Comparison of ENCODE assay signal across 26 cellular contexts in the genomic region with DNA sequence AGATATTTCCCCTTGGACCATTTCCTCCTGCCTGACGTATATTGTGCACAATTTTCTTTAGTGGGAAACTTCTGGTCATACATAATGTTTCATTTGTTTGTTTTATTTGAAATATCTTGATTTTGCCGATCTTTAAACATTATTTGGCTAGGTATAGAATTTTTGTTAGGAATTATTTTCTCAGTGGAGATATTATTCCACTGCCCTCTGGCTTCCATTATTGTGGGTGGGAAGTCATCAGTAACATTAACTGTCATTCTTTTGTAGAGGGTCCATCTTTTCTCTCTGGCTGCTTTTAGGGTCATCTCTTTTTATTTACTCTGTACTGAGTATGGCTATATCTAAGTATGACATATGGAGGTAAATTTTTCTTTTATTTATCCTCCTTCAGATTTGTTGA.
DNase-seq lines count a peak whose midpoint lies in the region; ATAC-seq, FAIRE-seq and TF ChIP-seq lines count a peak whose summit lies in the region.
"Had no signal": no experiment of that assay in that cellular context is flagged by ENCODE, and none has a peak within 500 bp of the region (broad histone marks: within the 10 kb centered on the region; RNA-seq: fewer than 3 reads in every experiment).

No MANE protein-coding gene starts in this region.

- H3K36me3 ChIP-seq in HepG2 (replicated peaks in 1 of 2; ENCODE audit: control insufficient read depth in 1 of 2, insufficient read depth in 2 of 2, low read length in 2 of 2) (no peaks in the 10 kb centered on the region), right lobe of liver (no peaks in the 10 kb centered on the region), Karpas-422 (ENCODE audit: insufficient read depth, low read length) (no peaks in the 10 kb centered on the region)
- H3K36me3 ChIP-seq: BE2C had no signal

- intact Hi-C loops in HepG2 (cut with micrococcal nuclease; ENCODE audit: unreplicated experiment): no loop called here
- intact Hi-C loops in right lobe of liver (cut with DNase I): no loop called here
- intact Hi-C loops in activated T-helper 1 cell treated with anti-CD3 and anti-CD28 coated beads, Interleukin-12 subunit alpha, Interleukin-12 subunit beta, Interleukin-2, Interleukin-4 antibody, amounts not matched to agents 30 ng/mL and 10 ng/mL and 1 ng/mL, durations not matched to agents 14 hours and 24 hours and 36 hours (cut with micrococcal nuclease): no loop called here

- peaks cover 21% of the 10 kb centered on the region for H3K4me1 ChIP-seq in HepG2 (ENCODE audit: insufficient read depth, low read length)
- peaks cover 0 to 10% (median 0%) of the 10 kb centered on the region in 4 donors for H3K4me1 ChIP-seq in right lobe of liver
- H3K4me1 ChIP-seq in Karpas-422 (ENCODE audit: low read length): peaks cover 71% of the 10 kb centered on the region
- H3K4me1 ChIP-seq: BE2C had no signal

- H3K27ac ChIP-seq in HepG2 (ENCODE audit: extremely low read length, insufficient read depth, low read length) (no peak overlapping the region), right lobe of liver (no peak overlapping the region), Karpas-422 (ENCODE audit: low read length) (no peak overlapping the region)
- H3K27ac ChIP-seq: 22Rv1; BLaER1 treated with 17β-estradiol and CSF1 and Interleukin-3, amounts not matched to agents 10 nM and 100 nM; GM23248 had no signal

- H3K9me2 ChIP-seq in Karpas-422 (replicated peaks; ENCODE audit: insufficient read depth, low read length): no peaks in the 10 kb centered on the region

- no peak for ATAC-seq in HepG2
- ATAC-seq in right lobe of liver: no peak
- ATAC-seq in GM18868 (IDR thresholded peaks at IDR 0.05; ENCODE audit: unreplicated experiment): no peak

- 12% methylated on average over 2 of the region's 2 CpGs for WGBS in HepG2 (ENCODE audit: low lambda C conversion rate)
- WGBS in right lobe of liver (ENCODE audit: insufficient coverage, low coverage, low lambda C conversion rate, missing lambda C conversion rate): 36% methylated on average over 2 of the region's 2 CpGs

- H3K27ac Mint-ChIP-seq in activated T-helper 1 cell treated with anti-CD3 and anti-CD28 coated beads, Interleukin-12 subunit alpha, Interleukin-12 subunit beta, Interleukin-2, Interleukin-4 antibody, amounts not matched to agents 30 ng/mL and 10 ng/mL and 1 ng/mL, durations not matched to agents 14 hours and 24 hours and 36 hours: peak overlapping the region; percentile 8
- H3K27ac Mint-ChIP-seq: CD14-positive monocyte; CD4-positive, alpha-beta T cell; CD8-positive, alpha-beta memory T cell had no signal

- no peak for DNase-seq in HepG2 (ENCODE audit: low spot score)
- no peak for DNase-seq in right lobe of liver
- DNase-seq in Karpas-422: peak; percentile 17
- no peak for DNase-seq in activated T-helper 1 cell treated with anti-CD3 and anti-CD28 coated beads, Interleukin-12 subunit alpha, Interleukin-12 subunit beta, Interleukin-2, Interleukin-4 antibody, amounts not matched to agents 30 ng/mL and 10 ng/mL and 1 ng/mL, durations not matched to agents 14 hours and 24 hours and 36 hours (ENCODE audit: low spot score)
- no peak for DNase-seq in GF-D8 (lab: John Stamatoyannopoulos, UW)
- DNase-seq: ACHN; AML-193; BE2C; CD4-positive, alpha-beta T cell; CD8-positive, alpha-beta memory T cell; DMS 273 treated with DMSO at 0.1 percent for 48 hours; DMS79; EL; GDM1; GM23248; H7; HCEC 1CT had no signal

- TF ChIP-seq EP300 in HepG2 (IDR thresholded peaks at IDR 0.05; ENCODE audit: low read depth in 2 of 2, low read length in 2 of 2) (no peak), HepG2 (CRISPR knock-in tag; IDR thresholded peaks at IDR 0.05; ENCODE audit: borderline replicate concordance) (no peak)

- CTCF ChIA-PET in HepG2 (lab: Yijun Ruan, JAX; ENCODE audit: low intra/inter-chr PET ratio, low total read pairs): no interaction called here

- no peak overlapping the region for H3K4me3 ChIP-seq in HepG2 (replicated peaks in 1 of 3; ENCODE audit: insufficient read depth in 1 of 3, low read depth in 2 of 3, low read length in 3 of 3)
- H3K4me3 ChIP-seq in right lobe of liver: no peak overlapping the region
- H3K4me3 ChIP-seq in Karpas-422 (ENCODE audit: low read length): no peak overlapping the region
- H3K4me3 ChIP-seq: BLaER1 treated with 17β-estradiol and CSF1 and Interleukin-3, amounts not matched to agents 10 nM and 100 nM; GM23248 had no signal

- no peaks in the 10 kb centered on the region for H3K79me2 ChIP-seq in HepG2 (ENCODE audit: insufficient read depth, low read length)
- H3K79me2 ChIP-seq in Karpas-422 (ENCODE audit: low read length): no peaks in the 10 kb centered on the region

- H3K9ac ChIP-seq in HepG2 (ENCODE audit: insufficient read depth, low read depth, low read length): no peak overlapping the region
- H3K9ac ChIP-seq in Karpas-422 (ENCODE audit: low read length): no peak overlapping the region
- H3K9ac ChIP-seq: BLaER1 treated with 17β-estradiol and CSF1 and Interleukin-3, amounts not matched to agents 10 nM and 100 nM; GM23248 had no signal

- no TSS peak for BruUV-seq in HepG2 (replicated peaks; lab: Mats Ljungman, UMichigan)

- H3K36me3 Mint-ChIP-seq in activated T-helper 1 cell treated with anti-CD3 and anti-CD28 coated beads, Interleukin-12 subunit alpha, Interleukin-12 subunit beta, Interleukin-2, Interleukin-4 antibody, amounts not matched to agents 30 ng/mL and 10 ng/mL and 1 ng/mL, durations not matched to agents 14 hours and 24 hours and 36 hours (ENCODE audit: low read depth): peaks cover 3% of the 10 kb centered on the region
- H3K36me3 Mint-ChIP-seq: CD14-positive monocyte had no signal

- no peaks in the 10 kb centered on the region for H3K27me3 ChIP-seq in HepG2 (ENCODE audit: control insufficient read depth in 1 of 2, insufficient read depth in 2 of 2, low read length in 2 of 2)
- H3K27me3 ChIP-seq in right lobe of liver: no peaks in the 10 kb centered on the region
- no peaks in the 10 kb centered on the region; the same call in 1 of the 2 replicates for H3K27me3 ChIP-seq in Karpas-422 (ENCODE audit: low read length)
- H3K27me3 ChIP-seq: BE2C; BLaER1 treated with 17β-estradiol and CSF1 and Interleukin-3, amounts not matched to agents 10 nM and 100 nM had no signal

- H2AFZ ChIP-seq in HepG2 (ENCODE audit: low read length) (no peak overlapping the region), Karpas-422 (ENCODE audit: low read length) (no peak overlapping the region)
- H2AFZ ChIP-seq: GM23248 had no signal

- no peak for FAIRE-seq in HepG2 (lab: Jason Lieb, UNC)
- FAIRE-seq: A204.1, D721Med, GM12891, GM18507, H1 had no signal

- no peak overlapping the region for H3K4me2 ChIP-seq in HepG2 (ENCODE audit: low read depth, low read length)
- no peak overlapping the region for H3K4me2 ChIP-seq in Karpas-422 (ENCODE audit: low read depth, low read length, poor library complexity, severe bottlenecking)

- no peak overlapping the region for H3K4me3 Mint-ChIP-seq in activated T-helper 1 cell treated with anti-CD3 and anti-CD28 coated beads, Interleukin-12 subunit alpha, Interleukin-12 subunit beta, Interleukin-2, Interleukin-4 antibody, amounts not matched to agents 30 ng/mL and 10 ng/mL and 1 ng/mL, durations not matched to agents 14 hours and 24 hours and 36 hours
- H3K4me3 Mint-ChIP-seq: CD14-positive monocyte; CD4-positive, alpha-beta T cell; CD8-positive, alpha-beta memory T cell had no signal

- H3K9me3 ChIP-seq in HepG2 (ENCODE audit: low read length) (peaks cover 14% of the 10 kb centered on the region; the same call in 1 of the 2 replicates), right lobe of liver (no peaks in the 10 kb centered on the region), Karpas-422 (ENCODE audit: low read length) (no peaks in the 10 kb centered on the region)
- H3K9me3 ChIP-seq: BE2C had no signal

- H4K20me1 ChIP-seq in HepG2 (ENCODE audit: insufficient read depth, low read length) (no peaks in the 10 kb centered on the region), Karpas-422 (ENCODE audit: insufficient read depth, low read depth, low read length) (no peaks in the 10 kb centered on the region)
- H4K20me1 ChIP-seq: BLaER1 treated with 17β-estradiol and CSF1 and Interleukin-3, amounts not matched to agents 10 nM and 100 nM had no signal

- no peak for TF ChIP-seq CTCF in HepG2 (CRISPR knock-in tag; IDR thresholded peaks at IDR 0.05)
- TF ChIP-seq CTCF in right lobe of liver (IDR thresholded peaks at IDR 0.05): no peak

- in situ Hi-C loops in HepG2 (cut with HindIII; ENCODE audit: extremely low pct_ligation_motif_present, low pct_unique_long_range_greater_than_20kb): no loop called here

- TF ChIP-seq POLR2A in HepG2 (IDR thresholded peaks at IDR 0.05; ENCODE audit: insufficient read depth in 1 of 2, low read depth in 2 of 2, low read length in 2 of 2) (no peak), right lobe of liver (IDR thresholded peaks at IDR 0.05) (no peak)

- peaks cover 2% of the 10 kb centered on the region for H3K27me3 Mint-ChIP-seq in activated T-helper 1 cell treated with anti-CD3 and anti-CD28 coated beads, Interleukin-12 subunit alpha, Interleukin-12 subunit beta, Interleukin-2, Interleukin-4 antibody, amounts not matched to agents 30 ng/mL and 10 ng/mL and 1 ng/mL, durations not matched to agents 14 hours and 24 hours and 36 hours (ENCODE audit: insufficient read depth)

- no peak for TF ChIP-seq RAD21 in HepG2 (CRISPR knock-in tag; IDR thresholded peaks at IDR 0.05)

- POLR2A ChIA-PET in HepG2 (lab: Yijun Ruan, JAX): interaction anchor here (1.5 kb wide), 1 partner anchor 11 kb away, joined by 5 read pairs; no protein-coding TSS in a partner anchor

- H3K4me1 Mint-ChIP-seq in activated T-helper 1 cell treated with anti-CD3 and anti-CD28 coated beads, Interleukin-12 subunit alpha, Interleukin-12 subunit beta, Interleukin-2, Interleukin-4 antibody, amounts not matched to agents 30 ng/mL and 10 ng/mL and 1 ng/mL, durations not matched to agents 14 hours and 24 hours and 36 hours (ENCODE audit: low read depth): peaks cover 48% of the 10 kb centered on the region

- peaks cover 9% of the 10 kb centered on the region for H3K9me3 Mint-ChIP-seq in activated T-helper 1 cell treated with anti-CD3 and anti-CD28 coated beads, Interleukin-12 subunit alpha, Interleukin-12 subunit beta, Interleukin-2, Interleukin-4 antibody, amounts not matched to agents 30 ng/mL and 10 ng/mL and 1 ng/mL, durations not matched to agents 14 hours and 24 hours and 36 hours

TF ChIP-seq in HepG2, 621 proteins besides CTCF, POLR2A, EP300 and RAD21:
- TF ChIP-seq ZNF317 (CRISPR knock-in tag; IDR thresholded peaks at IDR 0.05) (peak; percentile 97), ZNF251 (CRISPR knock-in tag; IDR thresholded peaks at IDR 0.05) (no peak), ZNF761 (CRISPR knock-in tag; conservative IDR thresholded peaks at IDR 0.05) (no peak), IKZF4 (CRISPR knock-in tag; IDR thresholded peaks at IDR 0.05; ENCODE audit: borderline replicate concordance, low read depth, not compliant biosample characterization) (no peak)
